Comparison of ENCODE assay signal across 1 cellular context in genomic region chr11:120400564-120401364, GRCh38.
A peak's percentile ranks its signal among the peaks of the same experiment; 100 is the strongest.
TF ChIP-seq lines count a peak whose summit lies in the region.

No MANE protein-coding gene starts in this region.

TF ChIP-seq in GM12878, 131 proteins besides CTCF, POLR2A, EP300 and RAD21 (continued from another document and continues in another):
- TF ChIP-seq, protein P1, sequence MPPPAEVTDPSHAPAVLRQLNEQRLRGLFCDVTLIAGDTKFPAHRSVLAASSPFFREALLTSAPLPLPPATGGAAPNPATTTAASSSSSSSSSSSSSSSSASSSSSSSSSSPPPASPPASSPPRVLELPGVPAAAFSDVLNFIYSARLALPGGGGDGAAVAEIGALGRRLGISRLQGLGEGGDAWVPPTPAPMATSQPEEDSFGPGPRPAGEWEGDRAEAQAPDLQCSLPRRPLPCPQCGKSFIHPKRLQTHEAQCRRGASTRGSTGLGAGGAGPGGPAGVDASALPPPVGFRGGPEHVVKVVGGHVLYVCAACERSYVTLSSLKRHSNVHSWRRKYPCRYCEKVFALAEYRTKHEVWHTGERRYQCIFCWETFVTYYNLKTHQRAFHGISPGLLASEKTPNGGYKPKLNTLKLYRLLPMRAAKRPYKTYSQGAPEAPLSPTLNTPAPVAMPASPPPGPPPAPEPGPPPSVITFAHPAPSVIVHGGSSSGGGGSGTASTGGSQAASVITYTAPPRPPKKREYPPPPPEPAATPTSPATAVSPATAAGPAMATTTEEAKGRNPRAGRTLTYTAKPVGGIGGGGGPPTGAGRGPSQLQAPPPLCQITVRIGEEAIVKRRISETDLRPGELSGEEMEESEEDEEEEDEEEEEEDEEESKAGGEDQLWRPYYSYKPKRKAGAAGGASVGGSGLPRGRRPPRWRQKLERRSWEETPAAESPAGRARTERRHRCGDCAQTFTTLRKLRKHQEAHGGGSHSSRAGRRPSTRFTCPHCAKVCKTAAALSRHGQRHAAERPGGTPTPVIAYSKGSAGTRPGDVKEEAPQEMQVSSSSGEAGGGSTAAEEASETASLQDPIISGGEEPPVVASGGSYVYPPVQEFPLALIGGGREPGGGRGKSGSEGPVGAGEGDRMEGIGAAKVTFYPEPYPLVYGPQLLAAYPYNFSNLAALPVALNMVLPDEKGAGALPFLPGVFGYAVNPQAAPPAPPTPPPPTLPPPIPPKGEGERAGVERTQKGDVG (CRISPR knock-in tag; IDR thresholded peaks at IDR 0.05) = no peak
- TF ChIP-seq TCF12 (IDR thresholded peaks at IDR 0.05; ENCODE audit: low read depth, low read length) (no peak), ESRRA (IDR thresholded peaks at IDR 0.05; ENCODE audit: low read length) (no peak), RB1 (IDR thresholded peaks at IDR 0.05; ENCODE audit: borderline replicate concordance) (no peak), IKZF2 (IDR thresholded peaks at IDR 0.05) (peak; percentile 92 to 93), NFYA (IDR thresholded peaks at IDR 0.05; ENCODE audit: borderline replicate concordance, low read depth, low read length) (no peak), SP1 (IDR thresholded peaks at IDR 0.05; ENCODE audit: low read depth, low read length) (no peak), CHD2 (IDR thresholded peaks at IDR 0.05; ENCODE audit: borderline replicate concordance, low read depth, low read length) (no peak), EED (IDR thresholded peaks at IDR 0.05; ENCODE audit: low read depth) (no peak), BACH1 (IDR thresholded peaks at IDR 0.05; ENCODE audit: borderline replicate concordance) (peak; percentile 48; the same call in 1 of the 2 replicates), SUPT20H (IDR thresholded peaks at IDR 0.05; ENCODE audit: borderline replicate concordance, control insufficient read depth, low read depth, low read length) (no peak), KDM1A (IDR thresholded peaks at IDR 0.05; ENCODE audit: borderline replicate concordance) (no peak), WRNIP1 (IDR thresholded peaks at IDR 0.05; ENCODE audit: borderline replicate concordance, low read depth, low read length) (no peak), CBX5 (IDR thresholded peaks at IDR 0.05; ENCODE audit: low read depth) (no peak), ATF7 (IDR thresholded peaks at IDR 0.05; ENCODE audit: low read depth) (peak; percentile 41; the same call in 1 of the 2 replicates), HDAC2 (IDR thresholded peaks at IDR 0.05) (no peak), NRF1 (conservative IDR thresholded peaks at IDR 0.05; ENCODE audit: low read depth, low read length) (no peak), CBX3 (IDR thresholded peaks at IDR 0.05; ENCODE audit: borderline replicate concordance, low read depth) (no peak), RFX5 (IDR thresholded peaks at IDR 0.05; ENCODE audit: low read depth, low read length) (no peak), ETV6 (conservative IDR thresholded peaks at IDR 0.05 in 1 of 2, IDR thresholded peaks at IDR 0.05 in 1 of 2; ENCODE audit: borderline replicate concordance in 1 of 2, low read depth in 1 of 2) (peak in 1 of 2 experiments; percentile 43; a peak in 1 of 4 replicates), CUX1 (IDR thresholded peaks at IDR 0.05; ENCODE audit: insufficient replicate concordance, low read depth, low read length) (peak; percentile 50), IRF5 (IDR thresholded peaks at IDR 0.05; ENCODE audit: borderline replicate concordance) (no peak), RCOR1 (conservative IDR thresholded peaks at IDR 0.05; ENCODE audit: low read depth, low read length) (no peak), SMC3 (IDR thresholded peaks at IDR 0.05; ENCODE audit: borderline replicate concordance, low read length) (no peak), EZH2 (IDR thresholded peaks at IDR 0.05; ENCODE audit: borderline replicate concordance, control insufficient read depth, low read depth, low read length) (no peak), HDGF (IDR thresholded peaks at IDR 0.05) (no peak), BRCA1 (IDR thresholded peaks at IDR 0.05; ENCODE audit: low read depth, low read length) (no peak), POLR2AphosphoS2 (IDR thresholded peaks at IDR 0.05; ENCODE audit: low read depth, low read length) (no peak), SUZ12 (IDR thresholded peaks at IDR 0.05; ENCODE audit: unreplicated experiment) (no peak), CREM (IDR thresholded peaks at IDR 0.05; ENCODE audit: low read depth) (no peak), SREBF2 (IDR thresholded peaks at IDR 0.05; ENCODE audit: low read length) (no peak), RAD51 (IDR thresholded peaks at IDR 0.05) (no peak), ASH2L (IDR thresholded peaks at IDR 0.05; ENCODE audit: borderline replicate concordance, low read depth) (no peak), ZSCAN29 (IDR thresholded peaks at IDR 0.05) (no peak), ZNF217 (IDR thresholded peaks at IDR 0.05) (peak; percentile 48; the same call in 1 of the 2 replicates), SREBF1 (IDR thresholded peaks at IDR 0.05; ENCODE audit: low read length) (no peak), FOXM1 (IDR thresholded peaks at IDR 0.05; ENCODE audit: low read depth, low read length) (peak; percentile 47; the same call in 1 of the 2 replicates), ZNF207 (IDR thresholded peaks at IDR 0.05; ENCODE audit: borderline replicate concordance) (no peak), KAT2A (conservative IDR thresholded peaks at IDR 0.05; ENCODE audit: control insufficient read depth, low read depth, low read length) (no peak), ZZZ3 (IDR thresholded peaks at IDR 0.05; ENCODE audit: control insufficient read depth, insufficient read length, low read depth) (no peak), MYB (IDR thresholded peaks at IDR 0.05; ENCODE audit: borderline replicate concordance, low read depth, low read length) (no peak)
- TF ChIP-seq, protein P2, sequence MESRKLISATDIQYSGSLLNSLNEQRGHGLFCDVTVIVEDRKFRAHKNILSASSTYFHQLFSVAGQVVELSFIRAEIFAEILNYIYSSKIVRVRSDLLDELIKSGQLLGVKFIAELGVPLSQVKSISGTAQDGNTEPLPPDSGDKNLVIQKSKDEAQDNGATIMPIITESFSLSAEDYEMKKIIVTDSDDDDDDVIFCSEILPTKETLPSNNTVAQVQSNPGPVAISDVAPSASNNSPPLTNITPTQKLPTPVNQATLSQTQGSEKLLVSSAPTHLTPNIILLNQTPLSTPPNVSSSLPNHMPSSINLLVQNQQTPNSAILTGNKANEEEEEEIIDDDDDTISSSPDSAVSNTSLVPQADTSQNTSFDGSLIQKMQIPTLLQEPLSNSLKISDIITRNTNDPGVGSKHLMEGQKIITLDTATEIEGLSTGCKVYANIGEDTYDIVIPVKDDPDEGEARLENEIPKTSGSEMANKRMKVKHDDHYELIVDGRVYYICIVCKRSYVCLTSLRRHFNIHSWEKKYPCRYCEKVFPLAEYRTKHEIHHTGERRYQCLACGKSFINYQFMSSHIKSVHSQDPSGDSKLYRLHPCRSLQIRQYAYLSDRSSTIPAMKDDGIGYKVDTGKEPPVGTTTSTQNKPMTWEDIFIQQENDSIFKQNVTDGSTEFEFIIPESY (IDR thresholded peaks at IDR 0.05) = no peak
- TF ChIP-seq, protein P3, sequence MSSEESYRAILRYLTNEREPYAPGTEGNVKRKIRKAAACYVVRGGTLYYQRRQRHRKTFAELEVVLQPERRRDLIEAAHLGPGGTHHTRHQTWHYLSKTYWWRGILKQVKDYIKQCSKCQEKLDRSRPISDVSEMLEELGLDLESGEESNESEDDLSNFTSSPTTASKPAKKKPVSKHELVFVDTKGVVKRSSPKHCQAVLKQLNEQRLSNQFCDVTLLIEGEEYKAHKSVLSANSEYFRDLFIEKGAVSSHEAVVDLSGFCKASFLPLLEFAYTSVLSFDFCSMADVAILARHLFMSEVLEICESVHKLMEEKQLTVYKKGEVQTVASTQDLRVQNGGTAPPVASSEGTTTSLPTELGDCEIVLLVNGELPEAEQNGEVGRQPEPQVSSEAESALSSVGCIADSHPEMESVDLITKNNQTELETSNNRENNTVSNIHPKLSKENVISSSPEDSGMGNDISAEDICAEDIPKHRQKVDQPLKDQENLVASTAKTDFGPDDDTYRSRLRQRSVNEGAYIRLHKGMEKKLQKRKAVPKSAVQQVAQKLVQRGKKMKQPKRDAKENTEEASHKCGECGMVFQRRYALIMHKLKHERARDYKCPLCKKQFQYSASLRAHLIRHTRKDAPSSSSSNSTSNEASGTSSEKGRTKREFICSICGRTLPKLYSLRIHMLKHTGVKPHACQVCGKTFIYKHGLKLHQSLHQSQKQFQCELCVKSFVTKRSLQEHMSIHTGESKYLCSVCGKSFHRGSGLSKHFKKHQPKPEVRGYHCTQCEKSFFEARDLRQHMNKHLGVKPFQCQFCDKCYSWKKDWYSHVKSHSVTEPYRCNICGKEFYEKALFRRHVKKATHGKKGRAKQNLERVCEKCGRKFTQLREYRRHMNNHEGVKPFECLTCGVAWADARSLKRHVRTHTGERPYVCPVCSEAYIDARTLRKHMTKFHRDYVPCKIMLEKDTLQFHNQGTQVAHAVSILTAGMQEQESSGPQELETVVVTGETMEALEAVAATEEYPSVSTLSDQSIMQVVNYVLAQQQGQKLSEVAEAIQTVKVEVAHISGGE (CRISPR knock-in tag; IDR thresholded peaks at IDR 0.05) = no peak
- TF ChIP-seq, protein P4, sequence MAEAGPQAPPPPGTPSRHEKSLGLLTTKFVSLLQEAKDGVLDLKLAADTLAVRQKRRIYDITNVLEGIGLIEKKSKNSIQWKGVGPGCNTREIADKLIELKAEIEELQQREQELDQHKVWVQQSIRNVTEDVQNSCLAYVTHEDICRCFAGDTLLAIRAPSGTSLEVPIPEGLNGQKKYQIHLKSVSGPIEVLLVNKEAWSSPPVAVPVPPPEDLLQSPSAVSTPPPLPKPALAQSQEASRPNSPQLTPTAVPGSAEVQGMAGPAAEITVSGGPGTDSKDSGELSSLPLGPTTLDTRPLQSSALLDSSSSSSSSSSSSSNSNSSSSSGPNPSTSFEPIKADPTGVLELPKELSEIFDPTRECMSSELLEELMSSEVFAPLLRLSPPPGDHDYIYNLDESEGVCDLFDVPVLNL (IDR thresholded peaks at IDR 0.05; ENCODE audit: low read depth, low read length) = no peak
- TF ChIP-seq, protein P5, sequence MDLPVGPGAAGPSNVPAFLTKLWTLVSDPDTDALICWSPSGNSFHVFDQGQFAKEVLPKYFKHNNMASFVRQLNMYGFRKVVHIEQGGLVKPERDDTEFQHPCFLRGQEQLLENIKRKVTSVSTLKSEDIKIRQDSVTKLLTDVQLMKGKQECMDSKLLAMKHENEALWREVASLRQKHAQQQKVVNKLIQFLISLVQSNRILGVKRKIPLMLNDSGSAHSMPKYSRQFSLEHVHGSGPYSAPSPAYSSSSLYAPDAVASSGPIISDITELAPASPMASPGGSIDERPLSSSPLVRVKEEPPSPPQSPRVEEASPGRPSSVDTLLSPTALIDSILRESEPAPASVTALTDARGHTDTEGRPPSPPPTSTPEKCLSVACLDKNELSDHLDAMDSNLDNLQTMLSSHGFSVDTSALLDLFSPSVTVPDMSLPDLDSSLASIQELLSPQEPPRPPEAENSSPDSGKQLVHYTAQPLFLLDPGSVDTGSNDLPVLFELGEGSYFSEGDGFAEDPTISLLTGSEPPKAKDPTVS (IDR thresholded peaks at IDR 0.05; ENCODE audit: low read depth, low read length) = no peak
- TF ChIP-seq, protein P6, sequence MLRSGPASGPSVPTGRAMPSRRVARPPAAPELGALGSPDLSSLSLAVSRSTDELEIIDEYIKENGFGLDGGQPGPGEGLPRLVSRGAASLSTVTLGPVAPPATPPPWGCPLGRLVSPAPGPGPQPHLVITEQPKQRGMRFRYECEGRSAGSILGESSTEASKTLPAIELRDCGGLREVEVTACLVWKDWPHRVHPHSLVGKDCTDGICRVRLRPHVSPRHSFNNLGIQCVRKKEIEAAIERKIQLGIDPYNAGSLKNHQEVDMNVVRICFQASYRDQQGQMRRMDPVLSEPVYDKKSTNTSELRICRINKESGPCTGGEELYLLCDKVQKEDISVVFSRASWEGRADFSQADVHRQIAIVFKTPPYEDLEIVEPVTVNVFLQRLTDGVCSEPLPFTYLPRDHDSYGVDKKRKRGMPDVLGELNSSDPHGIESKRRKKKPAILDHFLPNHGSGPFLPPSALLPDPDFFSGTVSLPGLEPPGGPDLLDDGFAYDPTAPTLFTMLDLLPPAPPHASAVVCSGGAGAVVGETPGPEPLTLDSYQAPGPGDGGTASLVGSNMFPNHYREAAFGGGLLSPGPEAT (IDR thresholded peaks at IDR 0.05; ENCODE audit: low read depth) = peak; percentile 85
